Comparison of ENCODE assay signal across 21 cellular contexts in the genomic region with DNA sequence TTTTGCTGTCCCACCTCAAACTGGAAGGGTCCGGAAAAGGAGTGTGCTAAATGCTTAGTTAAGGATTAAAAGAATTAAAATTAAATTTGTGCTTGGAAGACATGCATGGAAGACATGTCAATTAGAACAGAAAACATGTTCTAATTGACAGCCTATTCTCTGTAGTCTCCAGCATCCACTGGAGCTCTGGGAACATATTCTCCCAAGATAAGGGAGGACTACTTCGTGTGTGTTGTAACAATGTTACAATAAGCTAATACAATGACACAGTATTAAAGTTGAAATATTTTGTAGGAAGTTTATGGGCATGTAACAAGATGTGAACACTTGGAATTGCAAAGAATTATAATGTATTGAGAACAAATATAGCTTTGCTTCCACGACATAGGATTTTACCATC.
DNase-seq lines count a peak whose midpoint lies in the region; ATAC-seq and TF ChIP-seq lines count a peak whose summit lies in the region.
"Had no signal": no experiment of that assay in that cellular context is flagged by ENCODE, and none has a peak within 500 bp of the region (broad histone marks: within the 10 kb centered on the region; RNA-seq: fewer than 3 reads in every experiment).

No MANE protein-coding gene starts in this region.

- H3K9me3 Mint-ChIP-seq in nephron, result no peaks in the 10 kb centered on the region
- H3K9me3 Mint-ChIP-seq in activated CD8-positive, alpha-beta T cell treated with anti-CD3 and anti-CD28 coated beads for 36 hours, result no peaks in the 10 kb centered on the region
- H3K9me3 Mint-ChIP-seq in activated CD4-positive, alpha-beta T cell treated with anti-CD3 and anti-CD28 coated beads, Interleukin-2, amount 10 ng/mL, durations not matched to agents 24 days and 14 days, result no peaks in the 10 kb centered on the region
- H3K9me3 Mint-ChIP-seq: activated T-cell treated with anti-CD3 and anti-CD28 coated beads, Interleukin-2, amount 50 U/mL, for 24 hours; CD4-positive, alpha-beta T cell; H9 had no signal

- DNase-seq in SK-N-SH (no peak), adipocyte (ENCODE audit: low read depth) (no peak), NOMO-1 treated with dmso at 0.1 percent for 144 hours (lab: John Stamatoyannopoulos, UW; ENCODE audit: unreplicated experiment) (no peak)
- DNase-seq in activated CD8-positive, alpha-beta T cell treated with anti-CD3 and anti-CD28 coated beads for 36 hours, result no peak
- DNase-seq in activated CD4-positive, alpha-beta T cell treated with anti-CD3 and anti-CD28 coated beads, Interleukin-2, amount 10 ng/mL, durations not matched to agents 24 days and 14 days, result no peak
- DNase-seq: activated CD4-positive, alpha-beta T cell treated with anti-CD3 and anti-CD28 coated beads for 4 hours; activated gamma-delta T cell; activated T-cell treated with anti-CD3 and anti-CD28 coated beads, Interleukin-2, amount 50 U/mL, for 24 hours; CD4-positive, alpha-beta T cell; EL; H9; islet precursor cell; NCI-H2029 treated with DMSO at 0.1 percent for 48 hours; NCI-H69; stimulated activated naive CD8-positive, alpha-beta T cell treated with anti-CD3 and anti-CD28 coated beads, Interleukin-15, Interleukin-2, amounts not matched to agents 100 U/mL and 50 U/mL, for 24 hours had no signal

- H3K27me3 Mint-ChIP-seq in nephron (ENCODE audit: low read depth), result no peaks in the 10 kb centered on the region
- peaks cover 5% of the 10 kb centered on the region for H3K27me3 Mint-ChIP-seq in activated CD8-positive, alpha-beta T cell treated with anti-CD3 and anti-CD28 coated beads for 36 hours
- H3K27me3 Mint-ChIP-seq in activated CD4-positive, alpha-beta T cell treated with anti-CD3 and anti-CD28 coated beads, Interleukin-2, amount 10 ng/mL, durations not matched to agents 24 days and 14 days, result no peaks in the 10 kb centered on the region
- H3K27me3 Mint-ChIP-seq: progenitor cell of endocrine pancreas had no signal

- H3K27me3 ChIP-seq in SK-N-SH (ENCODE audit: insufficient read depth) (no peaks in the 10 kb centered on the region), adipocyte (replicated peaks; ENCODE audit: control insufficient read depth, insufficient read depth, low read length) (no peaks in the 10 kb centered on the region), subcutaneous abdominal adipose tissue (ENCODE audit: control insufficient read depth in 5 of 5, insufficient read depth in 4 of 5, low read length in 5 of 5) (no peaks in the 10 kb centered on the region)

- POLR2A ChIA-PET in SK-N-SH (lab: Yijun Ruan, JAX), result no interaction called here
- POLR2A ChIA-PET in activated CD8-positive, alpha-beta T cell treated with anti-CD3 and anti-CD28 coated beads for 36 hours (lab: Charles Lee), result no interaction called here

- no peak for ATAC-seq in SK-N-SH treated with all-trans-retinoic acid at 6 μM for 48 hours
- ATAC-seq in activated CD8-positive, alpha-beta T cell treated with anti-CD3 and anti-CD28 coated beads for 36 hours, result no peak
- ATAC-seq: stimulated activated naive CD8-positive, alpha-beta T cell treated with anti-CD3 and anti-CD28 coated beads, Interleukin-15, Interleukin-2, amounts not matched to agents 100 U/mL and 50 U/mL, for 24 hours had no signal

- H3K4me3 ChIP-seq in SK-N-SH (ENCODE audit: low read depth in 2 of 2, low read length in 1 of 2), result no peak overlapping the region
- peak overlapping the region; percentile 57 for H3K4me3 ChIP-seq in adipocyte (ENCODE audit: low read length)
- H3K4me3 ChIP-seq in subcutaneous abdominal adipose tissue (ENCODE audit: low read depth in 1 of 5, low read length in 5 of 5), result no peak overlapping the region

- no peak overlapping the region for H3K4me3 Mint-ChIP-seq in nephron
- no peak overlapping the region for H3K4me3 Mint-ChIP-seq in activated CD8-positive, alpha-beta T cell treated with anti-CD3 and anti-CD28 coated beads for 36 hours
- H3K4me3 Mint-ChIP-seq in activated CD4-positive, alpha-beta T cell treated with anti-CD3 and anti-CD28 coated beads, Interleukin-2, amount 10 ng/mL, durations not matched to agents 24 days and 14 days, result no peak overlapping the region
- H3K4me3 Mint-ChIP-seq: activated T-cell treated with anti-CD3 and anti-CD28 coated beads, Interleukin-2, amount 50 U/mL, for 24 hours; CD4-positive, alpha-beta T cell; H9 had no signal

- H3K9me2 ChIP-seq in SK-N-SH, result no peaks in the 10 kb centered on the region

- no peaks in the 10 kb centered on the region for H4K20me1 ChIP-seq in SK-N-SH (ENCODE audit: insufficient read depth)

- H3K9me3 ChIP-seq in SK-N-SH (no peaks in the 10 kb centered on the region), adipocyte (ENCODE audit: control insufficient read depth, low read length) (no peaks in the 10 kb centered on the region), subcutaneous abdominal adipose tissue (ENCODE audit: control insufficient read depth in 5 of 5, low read length in 5 of 5) (no peaks in the 10 kb centered on the region)

- intact Hi-C loops in activated CD8-positive, alpha-beta T cell treated with anti-CD3 and anti-CD28 coated beads for 36 hours (cut with micrococcal nuclease), result no loop called here
- intact Hi-C loops in activated CD4-positive, alpha-beta T cell treated with anti-CD3 and anti-CD28 coated beads, Interleukin-2, amount 10 ng/mL, durations not matched to agents 24 days and 14 days (cut with micrococcal nuclease), result no loop called here

- H3K27ac ChIP-seq in SK-N-SH (ENCODE audit: low read depth in 2 of 2, low read length in 1 of 2) (no peak overlapping the region), subcutaneous abdominal adipose tissue (ENCODE audit: low read depth, low read length) (peak overlapping the region; percentile 91)
- H3K27ac ChIP-seq: 22Rv1, VCaP had no signal

- no peak overlapping the region for H3K4me2 ChIP-seq in SK-N-SH

- H3K79me2 ChIP-seq in SK-N-SH (ENCODE audit: insufficient read depth), result no peaks in the 10 kb centered on the region

- TF ChIP-seq EP300 in SK-N-SH (IDR thresholded peaks at IDR 0.05; ENCODE audit: borderline replicate concordance in 1 of 2, low read depth in 1 of 2, low read length in 1 of 2), result no peak

- CTCF ChIA-PET in SK-N-SH (lab: Yijun Ruan, JAX), result no interaction called here
- CTCF ChIA-PET in activated CD8-positive, alpha-beta T cell treated with anti-CD3 and anti-CD28 coated beads for 36 hours (lab: Charles Lee), result no interaction called here

- TF ChIP-seq CTCF in SK-N-SH (IDR thresholded peaks at IDR 0.05) (no peak), nephron (IDR thresholded peaks at IDR 0.05; ENCODE audit: unreplicated experiment in 3 of 3) (no peak)
- no peak for TF ChIP-seq CTCF in activated CD8-positive, alpha-beta T cell treated with anti-CD3 and anti-CD28 coated beads for 36 hours (IDR thresholded peaks at IDR 0.05)

- no peak for TF ChIP-seq RAD21 in SK-N-SH (IDR thresholded peaks at IDR 0.05; ENCODE audit: low read length)

- H3F3A ChIP-seq in SK-N-SH (replicated peaks; ENCODE audit: insufficient read depth), result peaks cover 13% of the 10 kb centered on the region

- H3K36me3 ChIP-seq in SK-N-SH (replicated peaks in 1 of 2; ENCODE audit: control insufficient read depth in 1 of 2, insufficient read depth in 2 of 2, low read length in 1 of 2) (no peaks in the 10 kb centered on the region), adipocyte (ENCODE audit: control insufficient read depth, insufficient read depth, low read length, severe bottlenecking) (no peaks in the 10 kb centered on the region), subcutaneous abdominal adipose tissue (ENCODE audit: control insufficient read depth in 5 of 5, insufficient read depth in 5 of 5, low read length in 5 of 5) (no peaks in the 10 kb centered on the region)

- H3K36me3 Mint-ChIP-seq in nephron (ENCODE audit: low read depth), result no peaks in the 10 kb centered on the region
- H3K36me3 Mint-ChIP-seq in activated CD8-positive, alpha-beta T cell treated with anti-CD3 and anti-CD28 coated beads for 36 hours (ENCODE audit: low read depth), result no peaks in the 10 kb centered on the region
- no peaks in the 10 kb centered on the region for H3K36me3 Mint-ChIP-seq in activated CD4-positive, alpha-beta T cell treated with anti-CD3 and anti-CD28 coated beads, Interleukin-2, amount 10 ng/mL, durations not matched to agents 24 days and 14 days (ENCODE audit: low read depth)

- H3K4me1 Mint-ChIP-seq in nephron, result peaks cover 26% of the 10 kb centered on the region
- no peaks in the 10 kb centered on the region for H3K4me1 Mint-ChIP-seq in activated CD8-positive, alpha-beta T cell treated with anti-CD3 and anti-CD28 coated beads for 36 hours (ENCODE audit: low read depth)
- no peaks in the 10 kb centered on the region for H3K4me1 Mint-ChIP-seq in activated CD4-positive, alpha-beta T cell treated with anti-CD3 and anti-CD28 coated beads, Interleukin-2, amount 10 ng/mL, durations not matched to agents 24 days and 14 days

- 57% methylated on average over 3 of the region's 3 CpGs for WGBS in SK-N-SH (ENCODE audit: low lambda C conversion rate)

- peaks cover 0 to 16% of the 10 kb centered on the region in 2 experiments; a peak in 1 of 4 replicates for H3K4me1 ChIP-seq in SK-N-SH (ENCODE audit: control insufficient read depth in 1 of 2, insufficient read depth in 2 of 2, low read depth in 1 of 2, low read length in 1 of 2)
- peaks cover 39% of the 10 kb centered on the region for H3K4me1 ChIP-seq in adipocyte (ENCODE audit: control insufficient read depth, insufficient read depth, low read length)
- peaks cover 0 to 37% (median 17%) of the 10 kb centered on the region in 5 donors for H3K4me1 ChIP-seq in subcutaneous abdominal adipose tissue (ENCODE audit: control insufficient read depth in 5 of 5, insufficient read depth in 5 of 5, low read length in 5 of 5)

- H3K9ac ChIP-seq in SK-N-SH (no peak overlapping the region), adipocyte (ENCODE audit: low read length) (peak overlapping the region; percentile 68), subcutaneous abdominal adipose tissue (ENCODE audit: low read length in 5 of 5) (no peak overlapping the region)

- H3K27ac Mint-ChIP-seq in nephron, result peak overlapping the region; percentile 52 to 89 (median 74)
- H3K27ac Mint-ChIP-seq in activated CD8-positive, alpha-beta T cell treated with anti-CD3 and anti-CD28 coated beads for 36 hours, result no peak overlapping the region
- no peak overlapping the region for H3K27ac Mint-ChIP-seq in activated CD4-positive, alpha-beta T cell treated with anti-CD3 and anti-CD28 coated beads, Interleukin-2, amount 10 ng/mL, durations not matched to agents 24 days and 14 days
- H3K27ac Mint-ChIP-seq: activated T-cell treated with anti-CD3 and anti-CD28 coated beads, Interleukin-2, amount 50 U/mL, for 24 hours; CD4-positive, alpha-beta T cell; progenitor cell of endocrine pancreas had no signal

- 0 out of 2 replicates have a peak overlapping the region, but pooled peaks have one; percentile 22 for H2AFZ ChIP-seq in SK-N-SH (ENCODE audit: low read depth)

TF ChIP-seq in SK-N-SH, 30 proteins besides CTCF, POLR2A, EP300 and RAD21 (continues in another document):
- TF ChIP-seq JUND (IDR thresholded peaks at IDR 0.05) (no peak), CHD2 (IDR thresholded peaks at IDR 0.05; ENCODE audit: low read length, partially characterized antibody) (no peak), YY1 (IDR thresholded peaks at IDR 0.05; ENCODE audit: low read depth) (no peak)

TF ChIP-seq in SK-N-SH treated with all-trans-retinoic acid at 6 μM for 48 hours, 23 proteins besides CTCF, POLR2A, EP300 and RAD21:
- TF ChIP-seq OSR1 (CRISPR knock-in tag; IDR thresholded peaks at IDR 0.05) (no peak), GLIS3 (CRISPR knock-in tag; IDR thresholded peaks at IDR 0.05) (no peak), RARB (CRISPR knock-in tag; IDR thresholded peaks at IDR 0.05) (no peak)

Comparison
In these comparisons a context has a peak if more than half of its experiments do, and no peak if none do; other contexts are left out.
1. H3K27ac Mint-ChIP-seq: peak in nephron (3 of 3); none in activated CD8-positive, alpha-beta T cell treated with anti-CD3 and anti-CD28 coated beads for 36 hours (single experiment) and activated CD4-positive, alpha-beta T cell treated with anti-CD3 and anti-CD28 coated beads, Interleukin-2, amount 10 ng/mL, durations not matched to agents 24 days and 14 days (single experiment).